In genomic region chr1:43688594-43689000, GRCh38 we compare ENCODE assay signal across 10 cellular contexts. TPM values are rescaled to one million over a fixed set of nuclear protein-coding genes. Genes with fewer than 3 reads are reported as not detected.
DNase-seq lines count a peak whose midpoint lies in the region; ATAC-seq and TF ChIP-seq lines count a peak whose summit lies in the region.
"Had no signal": no experiment of that assay in that cellular context is flagged by ENCODE, and none has a peak within 500 bp of the region (broad histone marks: within the 10 kb centered on the region; RNA-seq: fewer than 3 reads in every experiment).

No MANE protein-coding gene starts in this region.

- TF ChIP-seq CTCF in NB4 (IDR thresholded peaks at IDR 0.05; ENCODE audit: low read depth, low read length) (no peak), cardiac fibroblast (IDR thresholded peaks at IDR 0.05; ENCODE audit: low read depth, low read length) (no peak)

- H3K4me3 ChIP-seq in NB4 (ENCODE audit: low read depth, low read length) (no peak overlapping the region), cardiac fibroblast (replicated peaks in 1 of 2; ENCODE audit: low read depth in 2 of 2, low read length in 2 of 2) (no peak overlapping the region)
- H3K4me3 ChIP-seq: SK-N-MC had no signal

- no peak for ATAC-seq in HG03457 (IDR thresholded peaks at IDR 0.05; ENCODE audit: unreplicated experiment)
- ATAC-seq in GM21381 (IDR thresholded peaks at IDR 0.05; ENCODE audit: unreplicated experiment): no peak

- peak; percentile 87 for DNase-seq in GM03348 (ENCODE audit: low spot score)
- DNase-seq in NB4 (ENCODE audit: low read depth): peak; percentile 14
- DNase-seq in cardiac fibroblast (ENCODE audit: low read depth in 2 of 2): peak; percentile 76 to 90
- DNase-seq in myocyte (ENCODE audit: low read depth): peak; percentile 95
- no peak for DNase-seq in NK-92 treated with Interleukin-12 subunit alpha and Interleukin-12 subunit beta, amount 100 ng/mL, for 24 hours (lab: John Stamatoyannopoulos, UW)
- DNase-seq in middle frontal gyrus (ENCODE audit: extremely low spot score, low spot score): no peak
- DNase-seq: effector CD4-positive, alpha-beta T cell had no signal

- TF ChIP-seq POLR2A in NB4 (IDR thresholded peaks at IDR 0.05; ENCODE audit: extremely low read depth, insufficient read length): no peak

RNA-seq across cellular contexts. Expression of gene ST3GAL3, which starts 18.7 kb away (rescaled TPM):
- total RNA-seq in myocyte: 29.2 and 33.7 TPM in 2 replicates
- 31.3 TPM for polyA plus RNA-seq in myocyte (2012)

RNA-seq across cellular contexts. Expression of gene KDM4A, which starts 38.6 kb away (rescaled TPM):
- total RNA-seq in myocyte: 27.7 and 31.2 TPM in 2 replicates
- 34.6 TPM for polyA plus RNA-seq in myocyte (2012)

Comparison
In these comparisons a context has a peak if more than half of its experiments do, and no peak if none do; other contexts are left out.
1. DNase-seq: peak in GM03348 (single experiment), NB4 (single experiment), cardiac fibroblast (2 of 2) and myocyte (single experiment); none in NK-92 treated with Interleukin-12 subunit alpha and Interleukin-12 subunit beta, amount 100 ng/mL, for 24 hours (single experiment) and middle frontal gyrus (single experiment).